ENCODE assay signal across 16 cellular contexts in genomic region chr5:1123418-1124147, GRCh38.
"Had no signal": no experiment of that assay in that cellular context is flagged by ENCODE, and none has a peak within 500 bp of the region (broad histone marks: within the 10 kb centered on the region; RNA-seq: fewer than 3 reads in every experiment).

No MANE protein-coding gene starts in this region.

- H3K9me3 ChIP-seq: pancreas, right lobe of liver, thyroid gland had no signal

- DNase-seq: activated CD4-positive, alpha-beta memory T cell treated with anti-CD3 and anti-CD28 coated beads for 36 hours; activated CD4-positive, alpha-beta T cell treated with anti-CD3 and anti-CD28 coated beads for 48 hours; activated effector memory CD4-positive, alpha-beta T cell treated with anti-CD3 and anti-CD28 coated beads, Interleukin-2, amount 50 U/mL, for 16 hours; activated naive CD4-positive, alpha-beta T cell treated with anti-CD3 and anti-CD28 coated beads, Interleukin-2, amount 10 ng/mL, durations not matched to agents 7 days and 5 days; activated T-cell treated with anti-CD3 and anti-CD28 coated beads for 4 hours; hippocampal formation; kidney glomerular epithelial cell; midbrain; stimulated activated CD4-positive, alpha-beta T cell treated with anti-CD3 and anti-CD28 coated beads, Interleukin-2, amount 100 ng/mL, for 48 hours; stimulated activated naive CD4-positive, alpha-beta T cell; thyroid gland had no signal

- H3K27ac ChIP-seq: cardiac muscle cell, epithelial cell of prostate, thyroid gland had no signal

- H3K36me3 ChIP-seq: cardiac muscle cell, pancreas, right lobe of liver, thyroid gland had no signal

- H3K4me3 ChIP-seq: cardiac muscle cell, right lobe of liver, thyroid gland had no signal

- FAIRE-seq: pancreas had no signal

- ATAC-seq: natural killer cell treated with Interleukin-12 subunit alpha and Interleukin-12 subunit beta and Interleukin-15 and Interleukin-18, amount 100 ng/mL, for 72 hours had no signal

- H3K27me3 ChIP-seq: cardiac muscle cell, pancreas, right lobe of liver, thyroid gland had no signal
